Comparison of ENCODE assay signal across 7 cellular contexts in the genomic region with DNA sequence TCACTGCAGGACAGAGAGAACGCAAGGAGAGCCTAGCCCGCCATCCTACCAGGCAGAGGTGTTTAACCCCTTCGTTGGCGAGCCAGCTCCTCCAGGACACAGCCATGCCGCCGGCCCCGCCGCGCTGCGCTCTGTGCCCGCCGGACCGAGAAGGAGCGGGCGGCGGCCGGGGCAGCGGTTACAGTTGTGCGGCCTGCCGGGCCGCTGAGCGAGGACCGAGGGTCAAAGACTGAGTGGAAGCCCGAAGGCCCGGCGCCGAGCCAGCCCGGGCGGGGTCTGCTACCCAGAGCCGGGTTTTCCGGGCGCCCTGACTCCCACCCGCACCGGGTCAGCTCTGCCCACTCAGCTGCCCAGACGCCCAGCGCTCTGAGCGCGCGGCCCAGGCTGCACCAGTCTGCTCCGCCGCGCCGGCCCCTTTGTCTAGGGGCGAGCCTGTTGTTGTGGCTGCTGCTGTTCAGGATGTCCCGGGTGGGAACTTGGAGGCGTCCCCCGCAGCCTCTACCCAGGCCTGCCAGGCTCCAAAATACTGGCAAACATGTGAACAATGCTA. TPM values are rescaled to one million over a fixed set of nuclear protein-coding genes. Genes with fewer than 3 reads are reported as not detected.
DNase-seq lines count a peak whose midpoint lies in the region; TF ChIP-seq lines count a peak whose summit lies in the region.

A gene (minus strand): TSS at position 235 of the 550 bp plus-strand sequence. CDS start 129 bp downstream, at position 106.

- H3K79me2 ChIP-seq in mesendoderm (ENCODE audit: control insufficient read depth, insufficient read depth, low read length): no peaks in the 10 kb centered on the region

- no peaks in the 10 kb centered on the region for H3K79me1 ChIP-seq in mesendoderm (ENCODE audit: low read length)

- peak within 1 kb of the TSS; percentile 99 for H4K8ac ChIP-seq in mesendoderm (ENCODE audit: low read depth, low read length)

- no CpG with 5 or more reads among the region's 47 CpGs for WGBS in mesendoderm (ENCODE audit: extremely low coverage, insufficient coverage, low lambda C conversion rate)
- WGBS in tibial nerve, 2 donors: 0 to 1% methylated on average over 8 to 25 of the region's 47 CpGs

- no peak within 1 kb of the TSS for H2AK5ac ChIP-seq in mesendoderm (ENCODE audit: low read length)

- no peak within 1 kb of the TSS for H4K5ac ChIP-seq in mesendoderm (ENCODE audit: low read length)

- TF ChIP-seq POLR2A in tibial nerve (IDR thresholded peaks at IDR 0.05): no peak

- H3K56ac ChIP-seq in mesendoderm (ENCODE audit: low read length): peak within 1 kb of the TSS; percentile 74

- H3K4me2 ChIP-seq in mesendoderm (ENCODE audit: low read length): peak within 1 kb of the TSS; percentile 54

- peaks cover 2% of the 10 kb centered on the region for H3K4me1 ChIP-seq in mesendoderm (ENCODE audit: control insufficient read depth, low read depth, low read length)
- peaks cover 0 to 13% (median 0%) of the 10 kb centered on the region in 4 donors for H3K4me1 ChIP-seq in tibial nerve

- H3K23ac ChIP-seq in mesendoderm (ENCODE audit: low read length): no peak within 1 kb of the TSS

- peak within 1 kb of the TSS; percentile 7 for H3K4me3 ChIP-seq in mesendoderm (ENCODE audit: low read length)
- peak within 1 kb of the TSS; percentile 36 to 56 (median 46) for H3K4me3 ChIP-seq in tibial nerve

- H2BK120ac ChIP-seq in mesendoderm (ENCODE audit: low read depth, low read length): peak within 1 kb of the TSS; percentile 98

- peak within 1 kb of the TSS; percentile 49 for H2BK5ac ChIP-seq in mesendoderm (ENCODE audit: low read length)

- peak within 1 kb of the TSS; percentile 73 for H3K4ac ChIP-seq in mesendoderm (ENCODE audit: low read depth, low read length)

- peak within 1 kb of the TSS; percentile 97 for H3K18ac ChIP-seq in mesendoderm (ENCODE audit: low read length)

- H3K36me3 ChIP-seq in mesendoderm (ENCODE audit: control insufficient read depth, insufficient read depth, low read length): no peaks in the 10 kb centered on the region
- no peaks in the 10 kb centered on the region for H3K36me3 ChIP-seq in tibial nerve

- peak within 1 kb of the TSS; percentile 80 for H2BK15ac ChIP-seq in mesendoderm (replicated peaks; ENCODE audit: low read depth)

- peak within 1 kb of the TSS; percentile 78 for H3K9ac ChIP-seq in mesendoderm (ENCODE audit: low read length)

- H3K27me3 ChIP-seq in mesendoderm (ENCODE audit: insufficient read depth, low read length, poor library complexity): no peaks in the 10 kb centered on the region
- H3K27me3 ChIP-seq in tibial nerve: no peaks in the 10 kb centered on the region

- H3K27ac ChIP-seq in mesendoderm (ENCODE audit: low read depth, low read length) (peak within 1 kb of the TSS; percentile 55), tibial nerve (peak within 1 kb of the TSS; percentile 32 to 86 (median 76))

- no peak for TF ChIP-seq CTCF in tibial nerve (IDR thresholded peaks at IDR 0.05)

- TF ChIP-seq EP300 in tibial nerve (IDR thresholded peaks at IDR 0.05): peak in 1 of 2 donors; percentile 24

- DNase-seq in NCI-H69 (lab: John Stamatoyannopoulos, UW): peak; percentile 75
- peak; percentile 30 for DNase-seq in fibroblast of gingiva (ENCODE audit: low read depth)
- peak; percentile 78 for DNase-seq in mesendoderm
- DNase-seq in tibial nerve (ENCODE audit: low spot score in 2 of 2): peak; percentile 24 to 35
- DNase-seq in activated CD4-positive, alpha-beta T cell treated with anti-CD3 and anti-CD28 coated beads for 48 hours: no peak
- no peak for DNase-seq in NCI-H2171 (lab: John Stamatoyannopoulos, UW)
- DNase-seq in cortex of kidney (lab: John Stamatoyannopoulos, UW): no peak

- no peaks in the 10 kb centered on the region for H3K9me3 ChIP-seq in tibial nerve

RNA-seq across cellular contexts. Expression of the gene that starts here (rescaled TPM):
- polyA plus RNA-seq in mesendoderm (2013, experiment 1 of 2): 2.8 TPM
- polyA plus RNA-seq in mesendoderm (2013, experiment 2 of 2): 2.9 TPM
- 100 to 1,000 TPM in 1 of 4 donors, 10 to 100 TPM in 3; 38.4 to 129 (median 67.4) TPM for total RNA-seq in tibial nerve

Comparison
In these comparisons a context has a peak if more than half of its experiments do, and no peak if none do; other contexts are left out.
1. DNase-seq: peak in NCI-H69 (single experiment), fibroblast of gingiva (single experiment), mesendoderm (single experiment) and tibial nerve (2 of 2); none in activated CD4-positive, alpha-beta T cell treated with anti-CD3 and anti-CD28 coated beads for 48 hours (single experiment), NCI-H2171 (single experiment) and cortex of kidney (single experiment).